ENCODE assay signal across 9 cellular contexts in the genomic region with DNA sequence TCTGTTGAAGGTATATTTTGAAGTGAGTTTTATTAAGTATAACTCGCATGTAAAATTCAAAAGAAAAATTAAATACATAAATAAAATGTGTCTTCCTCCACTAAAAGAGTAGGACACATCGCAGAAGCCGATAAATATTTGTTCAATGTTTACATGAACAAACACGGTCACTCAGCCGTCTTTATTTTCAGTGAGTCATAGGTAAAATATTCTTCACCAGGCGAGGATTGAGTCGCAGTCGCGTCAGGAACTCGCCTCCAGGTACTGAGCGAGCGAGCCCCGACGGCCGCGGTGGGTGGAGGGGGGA. TPM values are rescaled to one million over a fixed set of nuclear protein-coding genes. Genes with fewer than 3 reads are reported as not detected.
DNase-seq lines count a peak whose midpoint lies in the region; ATAC-seq and TF ChIP-seq lines count a peak whose summit lies in the region.
"Had no signal": no experiment of that assay in that cellular context is flagged by ENCODE, and none has a peak within 500 bp of the region (broad histone marks: within the 10 kb centered on the region; RNA-seq: fewer than 3 reads in every experiment).

No MANE protein-coding gene starts in this region.

- WGBS in SK-N-SH (ENCODE audit: low lambda C conversion rate), result 14% methylated on average over 12 of the region's 16 CpGs

- TF ChIP-seq EP300 in SK-N-SH (IDR thresholded peaks at IDR 0.05; ENCODE audit: borderline replicate concordance in 1 of 2, low read depth in 1 of 2, low read length in 1 of 2), result no peak

- TF ChIP-seq CTCF in SK-N-SH (IDR thresholded peaks at IDR 0.05), result no peak

- peak overlapping the region; percentile 56 to 64; a peak in 3 of 4 replicates for H3K4me3 ChIP-seq in SK-N-SH (ENCODE audit: low read depth in 2 of 2, low read length in 1 of 2)
- H3K4me3 ChIP-seq in iPS-20b (ENCODE audit: low read length), result peak overlapping the region; percentile 96
- H3K4me3 ChIP-seq in subcutaneous abdominal adipose tissue (ENCODE audit: low read depth in 1 of 5, low read length in 5 of 5), result peak overlapping the region in 4 of 5 donors; percentile 53 to 73 (median 62)

- peak overlapping the region; percentile 72 for H2AFZ ChIP-seq in SK-N-SH (ENCODE audit: low read depth)

- H3F3A ChIP-seq in SK-N-SH (replicated peaks; ENCODE audit: insufficient read depth), result peaks cover 4% of the 10 kb centered on the region

- POLR2A ChIA-PET in SK-N-SH (lab: Yijun Ruan, JAX), result interaction anchor here (0.7 to 1.4 kb wide), 6 partner anchors 9 to 46 kb away, joined by 3 to 5 read pairs (median 4); no protein-coding TSS in a partner anchor

- DNase-seq in SK-N-SH (no peak), EL (no peak), NCI-H510A (lab: John Stamatoyannopoulos, UW) (no peak)
- no peak for DNase-seq in activated naive CD8-positive, alpha-beta T cell treated with anti-CD3 and anti-CD28 coated beads for 36 hours
- DNase-seq: 8988T had no signal

- H3K4me1 ChIP-seq in SK-N-SH (ENCODE audit: control insufficient read depth in 1 of 2, insufficient read depth in 2 of 2, low read depth in 1 of 2, low read length in 1 of 2), result no peaks in the 10 kb centered on the region; a peak in 1 of 4 replicates
- no peaks in the 10 kb centered on the region for H3K4me1 ChIP-seq in iPS-20b (ENCODE audit: insufficient read depth, low read length)
- H3K4me1 ChIP-seq in subcutaneous abdominal adipose tissue (ENCODE audit: control insufficient read depth in 5 of 5, insufficient read depth in 5 of 5, low read length in 5 of 5), result peaks cover 0 to 11% (median 9%) of the 10 kb centered on the region in 5 donors

- peaks cover 26% of the 10 kb centered on the region for H3K4me1 Mint-ChIP-seq in activated naive CD8-positive, alpha-beta T cell treated with anti-CD3 and anti-CD28 coated beads for 36 hours

- H3K27ac Mint-ChIP-seq in activated naive CD8-positive, alpha-beta T cell treated with anti-CD3 and anti-CD28 coated beads for 36 hours, result peak overlapping the region; percentile 74

- H3K27ac ChIP-seq in SK-N-SH (ENCODE audit: low read depth in 2 of 2, low read length in 1 of 2), result peak overlapping the region; percentile 86 to 93
- H3K27ac ChIP-seq in iPS-20b (ENCODE audit: low read length), result no peak overlapping the region
- peak overlapping the region; percentile 83 for H3K27ac ChIP-seq in subcutaneous abdominal adipose tissue (ENCODE audit: low read depth, low read length)

- H3K36me3 Mint-ChIP-seq in activated naive CD8-positive, alpha-beta T cell treated with anti-CD3 and anti-CD28 coated beads for 36 hours, result peaks cover 2% of the 10 kb centered on the region

- H3K4me3 Mint-ChIP-seq in activated naive CD8-positive, alpha-beta T cell treated with anti-CD3 and anti-CD28 coated beads for 36 hours, result peak overlapping the region; percentile 72

- H3K27me3 Mint-ChIP-seq in activated naive CD8-positive, alpha-beta T cell treated with anti-CD3 and anti-CD28 coated beads for 36 hours, result no peaks in the 10 kb centered on the region

- no peaks in the 10 kb centered on the region for H3K27me3 ChIP-seq in SK-N-SH (ENCODE audit: insufficient read depth)
- no peaks in the 10 kb centered on the region for H3K27me3 ChIP-seq in iPS-20b (ENCODE audit: insufficient read depth, low read length)
- no peaks in the 10 kb centered on the region for H3K27me3 ChIP-seq in subcutaneous abdominal adipose tissue (ENCODE audit: control insufficient read depth in 5 of 5, insufficient read depth in 4 of 5, low read length in 5 of 5)

- CTCF ChIA-PET in SK-N-SH (lab: Yijun Ruan, JAX), result interaction anchor here (1.3 to 2.4 kb wide), 2 partner anchors 45 to 108 kb away, joined by 3 to 7 read pairs; no protein-coding TSS in a partner anchor

- no peaks in the 10 kb centered on the region for H3K9me3 Mint-ChIP-seq in activated naive CD8-positive, alpha-beta T cell treated with anti-CD3 and anti-CD28 coated beads for 36 hours

- no peak for TF ChIP-seq RAD21 in SK-N-SH (IDR thresholded peaks at IDR 0.05; ENCODE audit: low read length)

- H3K4me2 ChIP-seq in SK-N-SH, result peak overlapping the region; percentile 7; the same call in 1 of the 2 replicates

- no peaks in the 10 kb centered on the region for H4K20me1 ChIP-seq in SK-N-SH (ENCODE audit: insufficient read depth)

- H3K9me2 ChIP-seq in SK-N-SH, result no peaks in the 10 kb centered on the region

- ATAC-seq in SK-N-SH treated with all-trans-retinoic acid at 6 μM for 48 hours (no peak), HG03520 (IDR thresholded peaks at IDR 0.05; ENCODE audit: unreplicated experiment) (no peak)

- H3K9me3 ChIP-seq in SK-N-SH, result no peaks in the 10 kb centered on the region
- H3K9me3 ChIP-seq in iPS-20b (ENCODE audit: insufficient read depth, low read depth, low read length), result no peaks in the 10 kb centered on the region
- H3K9me3 ChIP-seq in subcutaneous abdominal adipose tissue (ENCODE audit: control insufficient read depth in 5 of 5, low read length in 5 of 5), result no peaks in the 10 kb centered on the region

- H3K9ac ChIP-seq in SK-N-SH, result peak overlapping the region; percentile 88
- H3K9ac ChIP-seq in iPS-20b (ENCODE audit: low read depth, low read length), result peak overlapping the region; percentile 95
- H3K9ac ChIP-seq in subcutaneous abdominal adipose tissue (ENCODE audit: low read length in 5 of 5), result peak overlapping the region in 2 of 5 donors; percentile 35 to 59

- H3K79me2 ChIP-seq in SK-N-SH (ENCODE audit: insufficient read depth), result peaks cover 35% of the 10 kb centered on the region

- H3K36me3 ChIP-seq in SK-N-SH (replicated peaks in 1 of 2; ENCODE audit: control insufficient read depth in 1 of 2, insufficient read depth in 2 of 2, low read length in 1 of 2) (no peaks in the 10 kb centered on the region), iPS-20b (ENCODE audit: insufficient read depth, low read depth, low read length) (no peaks in the 10 kb centered on the region), subcutaneous abdominal adipose tissue (ENCODE audit: control insufficient read depth in 5 of 5, insufficient read depth in 5 of 5, low read length in 5 of 5) (no peaks in the 10 kb centered on the region)

TF ChIP-seq in SK-N-SH, 30 proteins besides CTCF, POLR2A, EP300 and RAD21 (continues in another document):
- no peak for TF ChIP-seq FOXJ3 (CRISPR knock-in tag; IDR thresholded peaks at IDR 0.05)
- TF ChIP-seq SMC3 (IDR thresholded peaks at IDR 0.05; ENCODE audit: low read depth, low read length), result no peak
- TF ChIP-seq, protein P1, sequence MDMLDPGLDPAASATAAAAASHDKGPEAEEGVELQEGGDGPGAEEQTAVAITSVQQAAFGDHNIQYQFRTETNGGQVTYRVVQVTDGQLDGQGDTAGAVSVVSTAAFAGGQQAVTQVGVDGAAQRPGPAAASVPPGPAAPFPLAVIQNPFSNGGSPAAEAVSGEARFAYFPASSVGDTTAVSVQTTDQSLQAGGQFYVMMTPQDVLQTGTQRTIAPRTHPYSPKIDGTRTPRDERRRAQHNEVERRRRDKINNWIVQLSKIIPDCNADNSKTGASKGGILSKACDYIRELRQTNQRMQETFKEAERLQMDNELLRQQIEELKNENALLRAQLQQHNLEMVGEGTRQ (IDR thresholded peaks at IDR 0.05; ENCODE audit: borderline replicate concordance, low read depth, low read length), result no peak
- TF ChIP-seq ELF1 (IDR thresholded peaks at IDR 0.05), result no peak
- no peak for TF ChIP-seq EZH2phosphoT487 (IDR thresholded peaks at IDR 0.05; ENCODE audit: borderline replicate concordance, low read depth)

TF ChIP-seq in SK-N-SH treated with all-trans-retinoic acid at 6 μM for 48 hours, 23 proteins besides CTCF, POLR2A, EP300 and RAD21:
- no peak for TF ChIP-seq ESRRG (CRISPR knock-in tag; IDR thresholded peaks at IDR 0.05)

RNA-seq across cellular contexts. Expression of a gene that starts 0.3 kb away (rescaled TPM):
- polyA plus RNA-seq in SK-N-SH (2012; rRNA removed), result 55.9 and 73.1 TPM in 2 replicates
- polyA plus RNA-seq in SK-N-SH (2012; cell fraction: cytosol; rRNA removed), result 75.0 and 87.5 TPM in 2 replicates
- polyA plus RNA-seq in SK-N-SH (2012; cell fraction: nucleus; rRNA removed), result 27.2 and 30.0 TPM in 2 replicates
- 10 to 100 TPM; 97.3 to 99.7 TPM for total RNA-seq in activated naive CD8-positive, alpha-beta T cell treated with anti-CD3 and anti-CD28 coated beads for 36 hours

RNA-seq across cellular contexts. Expression of a gene that starts 3.9 kb away (rescaled TPM):
- polyA plus RNA-seq in SK-N-SH (2012; rRNA removed), result 2.5 and 4.2 TPM in 2 replicates
- polyA plus RNA-seq in SK-N-SH (2012; cell fraction: cytosol; rRNA removed), result 4.2 TPM in 2 replicates
- polyA plus RNA-seq in SK-N-SH (2012; cell fraction: nucleus; rRNA removed), result 0.80 and 1.7 TPM in 2 replicates
- total RNA-seq in activated naive CD8-positive, alpha-beta T cell treated with anti-CD3 and anti-CD28 coated beads for 36 hours, result 1 to 10 TPM; 4.3 TPM

RNA-seq across cellular contexts. Expression of a gene that starts 44.6 kb away (rescaled TPM):
- 11.8 and 12.0 TPM in 2 replicates for polyA plus RNA-seq in SK-N-SH (2012; rRNA removed)
- 12.8 and 13.3 TPM in 2 replicates for polyA plus RNA-seq in SK-N-SH (2012; cell fraction: cytosol; rRNA removed)
- polyA plus RNA-seq in SK-N-SH (2012; cell fraction: nucleus; rRNA removed), result 7.7 and 8.1 TPM in 2 replicates
- 1 to 10 TPM; 4.6 to 5.0 TPM for total RNA-seq in activated naive CD8-positive, alpha-beta T cell treated with anti-CD3 and anti-CD28 coated beads for 36 hours

RNA-seq across cellular contexts. Expression of a gene that starts 44.6 kb away (rescaled TPM):
- polyA plus RNA-seq in SK-N-SH (2012; rRNA removed), result 3.7 and 4.9 TPM in 2 replicates
- 3.6 and 11.9 TPM in 2 replicates for polyA plus RNA-seq in SK-N-SH (2012; cell fraction: cytosol; rRNA removed)
- polyA plus RNA-seq in SK-N-SH (2012; cell fraction: nucleus; rRNA removed), result 8.2 and 16.0 TPM in 2 replicates
- 10 to 100 TPM; 17.2 to 19.9 TPM for total RNA-seq in activated naive CD8-positive, alpha-beta T cell treated with anti-CD3 and anti-CD28 coated beads for 36 hours

RNA-seq across cellular contexts. Expression of a gene that starts 44.9 kb away (rescaled TPM):
- 11.2 and 16.6 TPM in 2 replicates for polyA plus RNA-seq in SK-N-SH (2012; rRNA removed)
- 15.2 and 16.1 TPM in 2 replicates for polyA plus RNA-seq in SK-N-SH (2012; cell fraction: cytosol; rRNA removed)
- 4.5 and 11.0 TPM in 2 replicates for polyA plus RNA-seq in SK-N-SH (2012; cell fraction: nucleus; rRNA removed)
- total RNA-seq in activated naive CD8-positive, alpha-beta T cell treated with anti-CD3 and anti-CD28 coated beads for 36 hours, result 10 to 100 TPM; 41.2 to 41.7 TPM
